12 cellular contexts compared by ENCODE assay signal in genomic region chr9:115668506-115668905, GRCh38.
DNase-seq lines count a peak whose midpoint lies in the region; ATAC-seq and TF ChIP-seq lines count a peak whose summit lies in the region.
"Had no signal": no experiment of that assay in that cellular context is flagged by ENCODE, and none has a peak within 500 bp of the region (broad histone marks: within the 10 kb centered on the region; RNA-seq: fewer than 3 reads in every experiment).

No MANE protein-coding gene starts in this region.

- DNase-seq in H4 (ENCODE audit: low spot score) (peak; percentile 21), fibroblast of the aortic adventitia (ENCODE audit: low read depth) (peak; percentile 95), smooth muscle cell (lab: John Stamatoyannopoulos, UW; ENCODE audit: unreplicated experiment) (no peak), NCI-H1417 (lab: John Stamatoyannopoulos, UW) (no peak), NCI-H1694 (lab: John Stamatoyannopoulos, UW) (no peak), GM10266 (ENCODE audit: extremely low spot score) (no peak)
- DNase-seq: activated naive CD4-positive, alpha-beta T cell treated with anti-CD3 and anti-CD28 coated beads, Interleukin-2, amount 50 U/mL, for 16 hours; Karpas-422; midbrain; T1000 had no signal

- no peaks in the 10 kb centered on the region for H3K9me3 ChIP-seq in smooth muscle cell (replicated peaks; ENCODE audit: low read depth)
- H3K9me3 ChIP-seq: psoas muscle had no signal

- no peaks in the 10 kb centered on the region for H3K27me3 ChIP-seq in smooth muscle cell (ENCODE audit: low read depth)

- TF ChIP-seq CTCF in fibroblast of the aortic adventitia (IDR thresholded peaks at IDR 0.05; ENCODE audit: insufficient read depth, low read length) (no peak), smooth muscle cell (IDR thresholded peaks at IDR 0.05; ENCODE audit: borderline replicate concordance, insufficient read depth, poor library complexity, severe bottlenecking) (no peak), GM10266 (IDR thresholded peaks at IDR 0.05; ENCODE audit: control insufficient read depth, insufficient read depth, low read depth, missing control alignments) (no peak)

- ATAC-seq in SK-N-SH treated with all-trans-retinoic acid at 6 μM for 48 hours: peak; percentile 13; the same call in 2 of the 3 replicates

- H3K4me3 ChIP-seq in fibroblast of the aortic adventitia (ENCODE audit: low read depth, low read length) (no peak overlapping the region), smooth muscle cell (no peak overlapping the region)
- H3K4me3 ChIP-seq: psoas muscle had no signal

- peaks cover 10% of the 10 kb centered on the region for H3K4me1 ChIP-seq in smooth muscle cell (ENCODE audit: low read depth)
- H3K4me1 ChIP-seq: psoas muscle had no signal

- H3K9ac ChIP-seq in smooth muscle cell (ENCODE audit: low read depth): peak overlapping the region; percentile 60

- H3K4me2 ChIP-seq in smooth muscle cell: no peak overlapping the region

- no peaks in the 10 kb centered on the region for H4K20me1 ChIP-seq in smooth muscle cell (ENCODE audit: low read depth)

- 33% methylated on average over 2 of the region's 2 CpGs for WGBS in smooth muscle cell (ENCODE audit: low lambda C conversion rate)

- no peaks in the 10 kb centered on the region for H3K36me3 ChIP-seq in smooth muscle cell (ENCODE audit: low read depth)

- H3F3A ChIP-seq in smooth muscle cell (ENCODE audit: low read depth): peaks cover 31% of the 10 kb centered on the region

- H3K27ac ChIP-seq in smooth muscle cell (ENCODE audit: low read depth): peak overlapping the region; percentile 99
- H3K27ac ChIP-seq: psoas muscle had no signal

- H3K79me2 ChIP-seq in smooth muscle cell (ENCODE audit: low read depth): no peaks in the 10 kb centered on the region

- no peak overlapping the region for H2AFZ ChIP-seq in smooth muscle cell (ENCODE audit: low read depth)

TF ChIP-seq in SK-N-SH treated with all-trans-retinoic acid at 6 μM for 48 hours, 23 proteins besides CTCF, POLR2A, EP300 and RAD21:
- TF ChIP-seq TSHZ2 (CRISPR knock-in tag; IDR thresholded peaks at IDR 0.05) (no peak), CSDC2 (CRISPR knock-in tag; IDR thresholded peaks at IDR 0.05) (no peak), TCF4 (CRISPR knock-in tag; IDR thresholded peaks at IDR 0.05; ENCODE audit: borderline replicate concordance) (no peak), OSR1 (CRISPR knock-in tag; IDR thresholded peaks at IDR 0.05) (no peak), GLIS3 (CRISPR knock-in tag; IDR thresholded peaks at IDR 0.05) (no peak), SNAI2 (CRISPR knock-in tag; IDR thresholded peaks at IDR 0.05) (no peak), TOX (CRISPR knock-in tag; IDR thresholded peaks at IDR 0.05; ENCODE audit: borderline replicate concordance) (no peak), RARB (CRISPR knock-in tag; IDR thresholded peaks at IDR 0.05) (no peak), ISL1 (CRISPR knock-in tag; IDR thresholded peaks at IDR 0.05) (no peak), ZNF565 (CRISPR knock-in tag; conservative IDR thresholded peaks at IDR 0.05; ENCODE audit: low read depth) (no peak), BACH2 (CRISPR knock-in tag; IDR thresholded peaks at IDR 0.05; ENCODE audit: borderline replicate concordance) (no peak), ZC3H10 (CRISPR knock-in tag; IDR thresholded peaks at IDR 0.05) (no peak), ZNF8 (CRISPR knock-in tag; IDR thresholded peaks at IDR 0.05) (no peak), ZFP30 (CRISPR knock-in tag; IDR thresholded peaks at IDR 0.05) (no peak), ESRRG (CRISPR knock-in tag; IDR thresholded peaks at IDR 0.05) (no peak), PPARA (CRISPR knock-in tag; IDR thresholded peaks at IDR 0.05; ENCODE audit: borderline replicate concordance) (no peak), PATZ1 (CRISPR knock-in tag; IDR thresholded peaks at IDR 0.05; ENCODE audit: borderline replicate concordance) (no peak), POU6F1 (CRISPR knock-in tag; IDR thresholded peaks at IDR 0.05; ENCODE audit: borderline replicate concordance, low read depth) (no peak)

Comparison
In these comparisons a context has a peak if more than half of its experiments do, and no peak if none do; other contexts are left out.
1. DNase-seq: peak in H4 (single experiment) and fibroblast of the aortic adventitia (single experiment); none in smooth muscle cell (single experiment), NCI-H1417 (0 of 3), NCI-H1694 (single experiment) and GM10266 (single experiment).